In the genomic region with DNA sequence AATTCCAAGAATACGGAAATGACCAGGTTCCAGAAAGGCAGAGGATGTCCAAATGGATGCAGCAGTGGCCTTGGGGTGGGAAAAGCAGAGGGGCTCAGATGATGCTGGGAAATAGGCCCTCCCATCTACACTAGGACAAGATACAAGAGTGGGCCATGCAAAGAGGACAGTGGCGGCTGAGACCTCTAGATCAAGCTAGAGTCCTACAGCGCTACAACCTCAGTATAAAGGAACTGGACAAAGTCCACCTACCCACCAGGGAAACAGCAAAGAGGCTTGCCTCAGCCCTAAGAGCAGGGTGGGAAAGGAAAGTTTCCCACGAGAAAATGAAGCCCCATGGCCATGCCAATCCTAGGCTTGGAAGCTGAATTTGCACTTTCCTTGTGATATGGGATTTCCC, we compare ENCODE assay signal across 1 cellular context.
TF ChIP-seq lines count a peak whose summit lies in the region.

No MANE protein-coding gene starts in this region.

TF ChIP-seq in HepG2, 621 proteins besides CTCF, POLR2A, EP300 and RAD21 (continued from another document):
- TF ChIP-seq, protein P1, sequence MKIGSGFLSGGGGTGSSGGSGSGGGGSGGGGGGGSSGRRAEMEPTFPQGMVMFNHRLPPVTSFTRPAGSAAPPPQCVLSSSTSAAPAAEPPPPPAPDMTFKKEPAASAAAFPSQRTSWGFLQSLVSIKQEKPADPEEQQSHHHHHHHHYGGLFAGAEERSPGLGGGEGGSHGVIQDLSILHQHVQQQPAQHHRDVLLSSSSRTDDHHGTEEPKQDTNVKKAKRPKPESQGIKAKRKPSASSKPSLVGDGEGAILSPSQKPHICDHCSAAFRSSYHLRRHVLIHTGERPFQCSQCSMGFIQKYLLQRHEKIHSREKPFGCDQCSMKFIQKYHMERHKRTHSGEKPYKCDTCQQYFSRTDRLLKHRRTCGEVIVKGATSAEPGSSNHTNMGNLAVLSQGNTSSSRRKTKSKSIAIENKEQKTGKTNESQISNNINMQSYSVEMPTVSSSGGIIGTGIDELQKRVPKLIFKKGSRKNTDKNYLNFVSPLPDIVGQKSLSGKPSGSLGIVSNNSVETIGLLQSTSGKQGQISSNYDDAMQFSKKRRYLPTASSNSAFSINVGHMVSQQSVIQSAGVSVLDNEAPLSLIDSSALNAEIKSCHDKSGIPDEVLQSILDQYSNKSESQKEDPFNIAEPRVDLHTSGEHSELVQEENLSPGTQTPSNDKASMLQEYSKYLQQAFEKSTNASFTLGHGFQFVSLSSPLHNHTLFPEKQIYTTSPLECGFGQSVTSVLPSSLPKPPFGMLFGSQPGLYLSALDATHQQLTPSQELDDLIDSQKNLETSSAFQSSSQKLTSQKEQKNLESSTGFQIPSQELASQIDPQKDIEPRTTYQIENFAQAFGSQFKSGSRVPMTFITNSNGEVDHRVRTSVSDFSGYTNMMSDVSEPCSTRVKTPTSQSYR (CRISPR knock-in tag; IDR thresholded peaks at IDR 0.05; ENCODE audit: borderline replicate concordance) = no peak
- TF ChIP-seq HNF4A (CRISPR knock-in tag; IDR thresholded peaks at IDR 0.05) = 0 out of 2 replicates have a peak, but pooled peaks have one; percentile 29
- TF ChIP-seq ZNF446 (CRISPR knock-in tag; IDR thresholded peaks at IDR 0.05) = no peak
- TF ChIP-seq CBFB (CRISPR knock-in tag; IDR thresholded peaks at IDR 0.05) = 0 out of 2 replicates have a peak, but pooled peaks have one; percentile 25
- TF ChIP-seq ZMYM4 (CRISPR knock-in tag; IDR thresholded peaks at IDR 0.05) = peak; percentile 71
- 0 out of 2 replicates have a peak, but pooled peaks have one; percentile 25 for TF ChIP-seq ZNF644 (CRISPR knock-in tag; IDR thresholded peaks at IDR 0.05; ENCODE audit: low read depth)
- TF ChIP-seq ZNF747 (CRISPR knock-in tag; IDR thresholded peaks at IDR 0.05; ENCODE audit: borderline replicate concordance) = no peak
- TF ChIP-seq ZNF737 (CRISPR knock-in tag; IDR thresholded peaks at IDR 0.05; ENCODE audit: borderline replicate concordance) = no peak
- no peak for TF ChIP-seq STAT5B (CRISPR knock-in tag; IDR thresholded peaks at IDR 0.05)
- peak; percentile 80 for TF ChIP-seq POGZ (CRISPR knock-in tag; IDR thresholded peaks at IDR 0.05)
- no peak for TF ChIP-seq SIN3A (IDR thresholded peaks at IDR 0.05; ENCODE audit: borderline replicate concordance, low read depth, low read length)
- TF ChIP-seq, protein P2, sequence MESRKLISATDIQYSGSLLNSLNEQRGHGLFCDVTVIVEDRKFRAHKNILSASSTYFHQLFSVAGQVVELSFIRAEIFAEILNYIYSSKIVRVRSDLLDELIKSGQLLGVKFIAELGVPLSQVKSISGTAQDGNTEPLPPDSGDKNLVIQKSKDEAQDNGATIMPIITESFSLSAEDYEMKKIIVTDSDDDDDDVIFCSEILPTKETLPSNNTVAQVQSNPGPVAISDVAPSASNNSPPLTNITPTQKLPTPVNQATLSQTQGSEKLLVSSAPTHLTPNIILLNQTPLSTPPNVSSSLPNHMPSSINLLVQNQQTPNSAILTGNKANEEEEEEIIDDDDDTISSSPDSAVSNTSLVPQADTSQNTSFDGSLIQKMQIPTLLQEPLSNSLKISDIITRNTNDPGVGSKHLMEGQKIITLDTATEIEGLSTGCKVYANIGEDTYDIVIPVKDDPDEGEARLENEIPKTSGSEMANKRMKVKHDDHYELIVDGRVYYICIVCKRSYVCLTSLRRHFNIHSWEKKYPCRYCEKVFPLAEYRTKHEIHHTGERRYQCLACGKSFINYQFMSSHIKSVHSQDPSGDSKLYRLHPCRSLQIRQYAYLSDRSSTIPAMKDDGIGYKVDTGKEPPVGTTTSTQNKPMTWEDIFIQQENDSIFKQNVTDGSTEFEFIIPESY (CRISPR knock-in tag; IDR thresholded peaks at IDR 0.05) = peak; percentile 95
- TF ChIP-seq ATRX (CRISPR knock-in tag; IDR thresholded peaks at IDR 0.05; ENCODE audit: borderline replicate concordance) = no peak
- peak; percentile 36 for TF ChIP-seq TEAD3 (CRISPR knock-in tag; optimal IDR thresholded peaks at IDR 0.05; ENCODE audit: borderline replicate concordance)
- TF ChIP-seq, protein P3, sequence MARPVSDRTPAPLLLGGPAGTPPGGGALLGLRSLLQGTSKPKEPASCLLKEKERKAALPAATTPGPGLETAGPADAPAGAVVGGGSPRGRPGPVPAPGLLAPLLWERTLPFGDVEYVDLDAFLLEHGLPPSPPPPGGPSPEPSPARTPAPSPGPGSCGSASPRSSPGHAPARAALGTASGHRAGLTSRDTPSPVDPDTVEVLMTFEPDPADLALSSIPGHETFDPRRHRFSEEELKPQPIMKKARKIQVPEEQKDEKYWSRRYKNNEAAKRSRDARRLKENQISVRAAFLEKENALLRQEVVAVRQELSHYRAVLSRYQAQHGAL (CRISPR knock-in tag; IDR thresholded peaks at IDR 0.05; ENCODE audit: not compliant biosample characterization) = no peak
